1 cellular context compared by ENCODE assay signal in genomic region chr4:31518796-31519250, GRCh38.
A peak's percentile ranks its signal among the peaks of the same experiment; 100 is the strongest.
TF ChIP-seq lines count a peak whose summit lies in the region.

No MANE protein-coding gene starts in this region.

TF ChIP-seq in HEK293, 187 proteins besides CTCF, POLR2A, EP300 and RAD21 (continued from another document and continues in another):
- TF ChIP-seq PRDM2 (tag by site-specific recombination; IDR thresholded peaks at IDR 0.05; ENCODE audit: borderline replicate concordance) (no peak), ZNF510 (tag by site-specific recombination; IDR thresholded peaks at IDR 0.05; ENCODE audit: insufficient replicate concordance) (no peak), ZNF155 (tag by site-specific recombination; IDR thresholded peaks at IDR 0.05) (no peak), ZNF560 (tag by site-specific recombination; IDR thresholded peaks at IDR 0.05; ENCODE audit: borderline replicate concordance) (no peak), MYNN (tag by site-specific recombination; IDR thresholded peaks at IDR 0.05; ENCODE audit: borderline replicate concordance) (no peak), SCRT2 (tag by site-specific recombination; IDR thresholded peaks at IDR 0.05) (no peak; the same call in 1 of the 2 replicates), ZEB2 (tag by site-specific recombination; IDR thresholded peaks at IDR 0.05) (peak; percentile 71), ZNF658 (tag by site-specific recombination; IDR thresholded peaks at IDR 0.05) (no peak), ZNF629 (tag by site-specific recombination; IDR thresholded peaks at IDR 0.05) (peak; percentile 61), KLF10 (tag by site-specific recombination; IDR thresholded peaks at IDR 0.05) (no peak), ZNF174 (tag by site-specific recombination; IDR thresholded peaks at IDR 0.05) (no peak), ZNF514 (tag by site-specific recombination; IDR thresholded peaks at IDR 0.05) (no peak), SP2 (tag by site-specific recombination; IDR thresholded peaks at IDR 0.05) (no peak), FEZF1 (tag by site-specific recombination; IDR thresholded peaks at IDR 0.05) (peak; percentile 61), ZNF558 (tag by site-specific recombination; IDR thresholded peaks at IDR 0.05) (peak; percentile 20; the same call in 1 of the 2 replicates), ZNF692 (tag by site-specific recombination; IDR thresholded peaks at IDR 0.05) (no peak), ZNF391 (tag by site-specific recombination; IDR thresholded peaks at IDR 0.05; ENCODE audit: borderline replicate concordance, low read depth) (no peak), ZNF221 (tag by site-specific recombination; IDR thresholded peaks at IDR 0.05; ENCODE audit: borderline replicate concordance) (no peak), ZNF785 (tag by site-specific recombination; IDR thresholded peaks at IDR 0.05) (no peak), ZNF518A (tag by site-specific recombination; conservative IDR thresholded peaks at IDR 0.05; ENCODE audit: low read depth) (0 out of 2 replicates have a peak, but pooled peaks have one; percentile 37), ZNF211 (tag by site-specific recombination; IDR thresholded peaks at IDR 0.05; ENCODE audit: low read depth) (no peak), ATF2 (tag by site-specific recombination; IDR thresholded peaks at IDR 0.05; ENCODE audit: low read depth) (no peak), YY2 (tag by site-specific recombination; IDR thresholded peaks at IDR 0.05) (no peak), SP3 (tag by site-specific recombination; IDR thresholded peaks at IDR 0.05) (no peak), ZNF654 (tag by site-specific recombination; IDR thresholded peaks at IDR 0.05; ENCODE audit: low read depth) (no peak), TRIM28 (IDR thresholded peaks at IDR 0.05; ENCODE audit: borderline replicate concordance, low read length) (peak; percentile 52; the same call in 1 of the 2 replicates), ZNF202 (tag by site-specific recombination; IDR thresholded peaks at IDR 0.05; ENCODE audit: borderline replicate concordance) (no peak), ZNF311 (tag by site-specific recombination; IDR thresholded peaks at IDR 0.05; ENCODE audit: borderline replicate concordance) (no peak), ZNF571 (tag by site-specific recombination; IDR thresholded peaks at IDR 0.05) (no peak), IKZF3 (tag by site-specific recombination; IDR thresholded peaks at IDR 0.05) (0 out of 2 replicates have a peak, but pooled peaks have one; percentile 52), ZNF585B (tag by site-specific recombination; IDR thresholded peaks at IDR 0.05) (no peak), ZNF366 (tag by site-specific recombination; conservative IDR thresholded peaks at IDR 0.05) (peak; percentile 41; the same call in 1 of the 2 replicates), ZNF843 (tag by site-specific recombination; IDR thresholded peaks at IDR 0.05) (peak; percentile 61; the same call in 1 of the 2 replicates), HOXA7 (CRISPR knock-in tag; IDR thresholded peaks at IDR 0.05; ENCODE audit: borderline replicate concordance) (no peak), ZNF416 (tag by site-specific recombination; IDR thresholded peaks at IDR 0.05) (no peak), ZNF660 (tag by site-specific recombination; IDR thresholded peaks at IDR 0.05) (no peak), ZNF548 (tag by site-specific recombination; IDR thresholded peaks at IDR 0.05) (no peak), ZNF157 (tag by site-specific recombination; IDR thresholded peaks at IDR 0.05) (no peak), ZNF529 (tag by site-specific recombination; IDR thresholded peaks at IDR 0.05; ENCODE audit: insufficient replicate concordance) (no peak)
- TF ChIP-seq, protein P1, sequence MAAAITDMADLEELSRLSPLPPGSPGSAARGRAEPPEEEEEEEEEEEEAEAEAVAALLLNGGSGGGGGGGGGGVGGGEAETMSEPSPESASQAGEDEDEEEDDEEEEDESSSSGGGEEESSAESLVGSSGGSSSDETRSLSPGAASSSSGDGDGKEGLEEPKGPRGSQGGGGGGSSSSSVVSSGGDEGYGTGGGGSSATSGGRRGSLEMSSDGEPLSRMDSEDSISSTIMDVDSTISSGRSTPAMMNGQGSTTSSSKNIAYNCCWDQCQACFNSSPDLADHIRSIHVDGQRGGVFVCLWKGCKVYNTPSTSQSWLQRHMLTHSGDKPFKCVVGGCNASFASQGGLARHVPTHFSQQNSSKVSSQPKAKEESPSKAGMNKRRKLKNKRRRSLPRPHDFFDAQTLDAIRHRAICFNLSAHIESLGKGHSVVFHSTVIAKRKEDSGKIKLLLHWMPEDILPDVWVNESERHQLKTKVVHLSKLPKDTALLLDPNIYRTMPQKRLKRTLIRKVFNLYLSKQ (tag by site-specific recombination; IDR thresholded peaks at IDR 0.05; ENCODE audit: borderline replicate concordance), result no peak
- TF ChIP-seq, protein P2, sequence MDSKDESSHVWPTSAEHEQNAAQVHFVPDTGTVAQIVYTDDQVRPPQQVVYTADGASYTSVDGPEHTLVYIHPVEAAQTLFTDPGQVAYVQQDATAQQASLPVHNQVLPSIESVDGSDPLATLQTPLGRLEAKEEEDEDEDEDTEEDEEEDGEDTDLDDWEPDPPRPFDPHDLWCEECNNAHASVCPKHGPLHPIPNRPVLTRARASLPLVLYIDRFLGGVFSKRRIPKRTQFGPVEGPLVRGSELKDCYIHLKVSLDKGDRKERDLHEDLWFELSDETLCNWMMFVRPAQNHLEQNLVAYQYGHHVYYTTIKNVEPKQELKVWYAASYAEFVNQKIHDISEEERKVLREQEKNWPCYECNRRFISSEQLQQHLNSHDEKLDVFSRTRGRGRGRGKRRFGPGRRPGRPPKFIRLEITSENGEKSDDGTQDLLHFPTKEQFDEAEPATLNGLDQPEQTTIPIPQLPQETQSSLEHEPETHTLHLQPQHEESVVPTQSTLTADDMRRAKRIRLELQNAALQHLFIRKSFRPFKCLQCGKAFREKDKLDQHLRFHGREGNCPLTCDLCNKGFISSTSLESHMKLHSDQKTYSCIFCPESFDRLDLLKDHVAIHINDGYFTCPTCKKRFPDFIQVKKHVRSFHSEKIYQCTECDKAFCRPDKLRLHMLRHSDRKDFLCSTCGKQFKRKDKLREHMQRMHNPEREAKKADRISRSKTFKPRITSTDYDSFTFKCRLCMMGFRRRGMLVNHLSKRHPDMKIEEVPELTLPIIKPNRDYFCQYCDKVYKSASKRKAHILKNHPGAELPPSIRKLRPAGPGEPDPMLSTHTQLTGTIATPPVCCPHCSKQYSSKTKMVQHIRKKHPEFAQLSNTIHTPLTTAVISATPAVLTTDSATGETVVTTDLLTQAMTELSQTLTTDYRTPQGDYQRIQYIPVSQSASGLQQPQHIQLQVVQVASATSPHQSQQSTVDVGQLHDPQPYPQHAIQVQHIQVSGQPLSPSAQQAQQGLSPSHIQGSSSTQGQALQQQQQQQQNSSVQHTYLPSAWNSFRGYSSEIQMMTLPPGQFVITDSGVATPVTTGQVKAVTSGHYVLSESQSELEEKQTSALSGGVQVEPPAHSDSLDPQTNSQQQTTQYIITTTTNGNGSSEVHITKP (tag by site-specific recombination; IDR thresholded peaks at IDR 0.05), result no peak
- TF ChIP-seq, protein P3, sequence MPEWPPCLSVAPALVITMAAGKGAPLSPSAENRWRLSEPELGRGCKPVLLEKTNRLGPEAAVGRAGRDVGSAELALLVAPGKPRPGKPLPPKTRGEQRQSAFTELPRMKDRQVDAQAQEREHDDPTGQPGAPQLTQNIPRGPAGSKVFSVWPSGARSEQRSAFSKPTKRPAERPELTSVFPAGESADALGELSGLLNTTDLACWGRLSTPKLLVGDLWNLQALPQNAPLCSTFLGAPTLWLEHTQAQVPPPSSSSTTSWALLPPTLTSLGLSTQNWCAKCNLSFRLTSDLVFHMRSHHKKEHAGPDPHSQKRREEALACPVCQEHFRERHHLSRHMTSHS (tag by site-specific recombination; IDR thresholded peaks at IDR 0.05), result no peak
